Comparison of ENCODE assay signal across 9 cellular contexts in genomic region chr19:17721821-17722220, GRCh38. TPM values are rescaled to one million over a fixed set of nuclear protein-coding genes. Genes with fewer than 3 reads are reported as not detected.
DNase-seq lines count a peak whose midpoint lies in the region; ATAC-seq lines count a peak whose summit lies in the region.
"Had no signal": no experiment of that assay in that cellular context is flagged by ENCODE, and none has a peak within 500 bp of the region (broad histone marks: within the 10 kb centered on the region; RNA-seq: fewer than 3 reads in every experiment).

No MANE protein-coding gene starts in this region.

- H3K27ac ChIP-seq in CD8-positive, alpha-beta memory T cell (ENCODE audit: low read depth, low read length), result no peak overlapping the region
- peak overlapping the region; percentile 62 for H3K27ac ChIP-seq in caudate nucleus (ENCODE audit: low read depth, low read length)
- H3K27ac ChIP-seq: pancreas had no signal

- H3K36me3 ChIP-seq in CD8-positive, alpha-beta memory T cell (ENCODE audit: insufficient read depth, low read length), result peaks cover 4% of the 10 kb centered on the region
- H3K36me3 ChIP-seq in MG63, result peaks cover 50% of the 10 kb centered on the region

- H3K9me3 Mint-ChIP-seq in CD8-positive, alpha-beta memory T cell, result no peaks in the 10 kb centered on the region
- H3K9me3 Mint-ChIP-seq in naive B cell, result no peaks in the 10 kb centered on the region

- H3K27me3 Mint-ChIP-seq in CD8-positive, alpha-beta memory T cell, result no peaks in the 10 kb centered on the region
- H3K27me3 Mint-ChIP-seq in naive B cell, result no peaks in the 10 kb centered on the region

- DNase-seq in CD8-positive, alpha-beta memory T cell, result no peak
- DNase-seq in MG63 (peak; percentile 79), caudate nucleus (lab: John Stamatoyannopoulos, UW) (peak in 1 of 61 donors; percentile 37), naive B cell (no peak), NCI-H146 (lab: John Stamatoyannopoulos, UW) (no peak), NCI-H524 (lab: John Stamatoyannopoulos, UW) (no peak)
- DNase-seq: pancreas had no signal

- H3K4me3 Mint-ChIP-seq in CD8-positive, alpha-beta memory T cell, result peak overlapping the region; percentile 83 to 94 (median 89)
- H3K4me3 Mint-ChIP-seq in naive B cell, result peak overlapping the region; percentile 89 to 95 (median 93)

- H3K4me3 ChIP-seq in CD8-positive, alpha-beta memory T cell (ENCODE audit: low read length), result no peak overlapping the region
- H3K4me3 ChIP-seq in MG63, result no peak overlapping the region

- H3K4me1 Mint-ChIP-seq in CD8-positive, alpha-beta memory T cell, result peaks cover 31 to 54% (median 33%) of the 10 kb centered on the region in 3 donors
- peaks cover 45 to 62% (median 58%) of the 10 kb centered on the region in 3 donors for H3K4me1 Mint-ChIP-seq in naive B cell

- H3K27ac Mint-ChIP-seq in CD8-positive, alpha-beta memory T cell, result peak overlapping the region in 7 of 8 donors; percentile 32 to 87 (median 66)
- H3K27ac Mint-ChIP-seq in naive B cell, result peak overlapping the region in 4 of 6 donors; percentile 44 to 83 (median 71)

- H3K36me3 Mint-ChIP-seq in CD8-positive, alpha-beta memory T cell, result peaks cover 0 to 49% (median 9%) of the 10 kb centered on the region in 3 donors
- peaks cover 0 to 16% of the 10 kb centered on the region in 2 donors for H3K36me3 Mint-ChIP-seq in naive B cell

- POLR2A ChIA-PET in CD8-positive, alpha-beta memory T cell (lab: Charles Lee), result interaction anchor here (1.1 kb wide), 1 partner anchor 29 kb away, joined by 3 read pairs; the partner anchor contains the start of gene FCHO1

- H3K9me3 ChIP-seq in CD8-positive, alpha-beta memory T cell (ENCODE audit: low read length), result no peaks in the 10 kb centered on the region
- H3K9me3 ChIP-seq in MG63, result no peaks in the 10 kb centered on the region
- H3K9me3 ChIP-seq: pancreas had no signal

- H3K27me3 ChIP-seq in CD8-positive, alpha-beta memory T cell (ENCODE audit: insufficient read depth, low read length, poor library complexity, severe bottlenecking), result no peaks in the 10 kb centered on the region
- H3K27me3 ChIP-seq in MG63, result no peaks in the 10 kb centered on the region
- H3K27me3 ChIP-seq: pancreas had no signal

- CTCF ChIA-PET in CD8-positive, alpha-beta memory T cell (lab: Charles Lee), result interaction anchor here (0.7 to 1.5 kb wide), 2 partner anchors 9 to 135 kb away, joined by 3 to 4 read pairs; no protein-coding TSS in a partner anchor

- H3K4me1 ChIP-seq in CD8-positive, alpha-beta memory T cell (ENCODE audit: insufficient read depth, low read length), result peaks cover 32% of the 10 kb centered on the region

- ATAC-seq in naive B cell (ENCODE audit: low read depth in 2 of 2), result no peak
- ATAC-seq in GM19395 (IDR thresholded peaks at IDR 0.05; ENCODE audit: unreplicated experiment), result no peak
- ATAC-seq in GM18520 (IDR thresholded peaks at IDR 0.05; ENCODE audit: unreplicated experiment), result no peak

RNA-seq across cellular contexts. Expression of gene MAP1S, which starts 2.5 kb away (rescaled TPM):
- 10 to 100 TPM; 66.1 to 72.3 TPM for total RNA-seq in CD8-positive, alpha-beta memory T cell
- 43.0 TPM for polyA plus RNA-seq in CD8-positive, alpha-beta memory T cell
- 23.3 and 50.0 TPM in 2 replicates for total RNA-seq in MG63 (2014; rRNA removed; shearing (Covaris generic); ENCODE audit: low replicate concordance)
- 10 to 100 TPM; 22.4 to 44.0 (median 26.0) TPM for polyA plus RNA-seq in naive B cell (ENCODE audit: low read depth in 6 of 6)

RNA-seq across cellular contexts. Expression of gene FCHO1, which starts 29.5 kb away (rescaled TPM):
- total RNA-seq in CD8-positive, alpha-beta memory T cell, result 10 to 100 TPM; 37.7 to 38.7 TPM
- polyA plus RNA-seq in CD8-positive, alpha-beta memory T cell, result 23.0 TPM
- total RNA-seq in MG63 (2014; rRNA removed; shearing (Covaris generic); ENCODE audit: low replicate concordance), result 0.82 TPM in 1 of 2 replicates, not detected in the other
- 10 to 100 TPM; 10.1 to 52.1 (median 25.2) TPM for polyA plus RNA-seq in naive B cell (ENCODE audit: low read depth in 6 of 6)

RNA-seq across cellular contexts. Expression of gene UNC13A, which starts 33.7 kb away (rescaled TPM):
- not detected for total RNA-seq in CD8-positive, alpha-beta memory T cell
- not detected for polyA plus RNA-seq in CD8-positive, alpha-beta memory T cell
- 0.10 TPM in 1 of 2 replicates, not detected in the other for total RNA-seq in MG63 (2014; rRNA removed; shearing (Covaris generic); ENCODE audit: low replicate concordance)
- not detected for polyA plus RNA-seq in naive B cell (ENCODE audit: low read depth in 6 of 6)

Comparison
In these comparisons a context has a peak if more than half of its experiments do, and no peak if none do; other contexts are left out.
1. RNA of gene FCHO1, which starts 29.5 kb away (total RNA-seq): 37.7 to 38.7 TPM in CD8-positive, alpha-beta memory T cell; 0.82 TPM in MG63; every median in the first group is over 10 times any median in the second.